ENCODE assay signal across 19 cellular contexts in genomic region chr10:132391372-132392020, GRCh38. TPM values are rescaled to one million over a fixed set of nuclear protein-coding genes. Genes with fewer than 3 reads are reported as not detected.
A peak's percentile ranks its signal among the peaks of the same experiment; 100 is the strongest.
DNase-seq lines count a peak whose midpoint lies in the region; ATAC-seq and TF ChIP-seq lines count a peak whose summit lies in the region.
"Had no signal": no experiment of that assay in that cellular context is flagged by ENCODE, and none has a peak within 500 bp of the region (broad histone marks: within the 10 kb centered on the region; RNA-seq: fewer than 3 reads in every experiment).

No MANE protein-coding gene starts in this region.

- WGBS in stomach, 5 donors: 56 to 76% (median 69%) methylated on average over 9 of the region's 9 CpGs

- H3K36me3 Mint-ChIP-seq in activated naive CD8-positive, alpha-beta T cell treated with anti-CD3 and anti-CD28 coated beads, Interleukin-2, amount 10 ng/mL, durations not matched to agents 7 days and 5 days: peaks cover 7% of the 10 kb centered on the region
- H3K36me3 Mint-ChIP-seq in activated naive CD8-positive, alpha-beta T cell treated with anti-CD3 and anti-CD28 coated beads, Interleukin-2, amount 50 U/mL, for 24 hours (ENCODE audit: low read depth): no peaks in the 10 kb centered on the region
- H3K36me3 Mint-ChIP-seq in memory B cell: peaks cover 7% of the 10 kb centered on the region

- intact Hi-C loops in stomach (cut with DNase I; ENCODE audit: low total_unique reads): loop anchor here (5.0 kb wide), 1 partner anchor 61 kb away; no protein-coding TSS in a partner anchor

- no peak overlapping the region for H3K27ac ChIP-seq in Peyer's patch
- no peak overlapping the region for H3K27ac ChIP-seq in stomach
- H3K27ac ChIP-seq: BLaER1 treated with 17β-estradiol and CSF1 and Interleukin-3, amounts not matched to agents 10 nM and 100 nM; left lung had no signal

- TF ChIP-seq POLR2A in Peyer's patch (IDR thresholded peaks at IDR 0.05): no peak
- no peak for TF ChIP-seq POLR2A in stomach (IDR thresholded peaks at IDR 0.05)

- POLR2A ChIA-PET in activated naive CD8-positive, alpha-beta T cell treated with anti-CD3 and anti-CD28 coated beads, Interleukin-2, amount 10 ng/mL, durations not matched to agents 7 days and 5 days (lab: Charles Lee): interaction anchor here (0.9 to 4.7 kb wide), 2 partner anchors 54 to 56 kb away, joined by 4 to 19 read pairs; no protein-coding TSS in a partner anchor

- H3K27me3 Mint-ChIP-seq in activated naive CD8-positive, alpha-beta T cell treated with anti-CD3 and anti-CD28 coated beads, Interleukin-2, amount 10 ng/mL, durations not matched to agents 7 days and 5 days: peaks cover 2% of the 10 kb centered on the region
- H3K27me3 Mint-ChIP-seq in activated naive CD8-positive, alpha-beta T cell treated with anti-CD3 and anti-CD28 coated beads, Interleukin-2, amount 50 U/mL, for 24 hours: peaks cover 3% of the 10 kb centered on the region
- H3K27me3 Mint-ChIP-seq in memory B cell: no peaks in the 10 kb centered on the region
- H3K27me3 Mint-ChIP-seq: T-helper 17 cell had no signal

- no peak for ATAC-seq in activated naive CD8-positive, alpha-beta T cell treated with anti-CD3 and anti-CD28 coated beads, Interleukin-2, amount 10 ng/mL, durations not matched to agents 7 days and 5 days (ENCODE audit: low read depth)
- ATAC-seq in activated naive CD8-positive, alpha-beta T cell treated with anti-CD3 and anti-CD28 coated beads, Interleukin-2, amount 50 U/mL, for 24 hours: no peak
- no peak for ATAC-seq in memory B cell (ENCODE audit: low read depth)
- no peak for ATAC-seq in GM18868 (IDR thresholded peaks at IDR 0.05; ENCODE audit: unreplicated experiment)
- ATAC-seq: left lung, mucosa of descending colon, T-helper 17 cell had no signal

- H3K4me1 ChIP-seq in Peyer's patch: peaks cover 0 to 32% (median 18%) of the 10 kb centered on the region in 4 donors
- H3K4me1 ChIP-seq in stomach: peaks cover 22 to 37% (median 35%) of the 10 kb centered on the region in 4 donors

- H3K36me3 ChIP-seq in Peyer's patch: no peaks in the 10 kb centered on the region
- H3K36me3 ChIP-seq in stomach: no peaks in the 10 kb centered on the region
- H3K36me3 ChIP-seq: BLaER1 treated with 17β-estradiol and CSF1 and Interleukin-3, amounts not matched to agents 10 nM and 100 nM; left lung had no signal

- H3K4me3 Mint-ChIP-seq in activated naive CD8-positive, alpha-beta T cell treated with anti-CD3 and anti-CD28 coated beads, Interleukin-2, amount 10 ng/mL, durations not matched to agents 7 days and 5 days: no peak overlapping the region
- H3K4me3 Mint-ChIP-seq in activated naive CD8-positive, alpha-beta T cell treated with anti-CD3 and anti-CD28 coated beads, Interleukin-2, amount 50 U/mL, for 24 hours: no peak overlapping the region
- no peak overlapping the region for H3K4me3 Mint-ChIP-seq in memory B cell
- H3K4me3 Mint-ChIP-seq: activated CD4-positive, alpha-beta T cell treated with anti-CD3 and anti-CD28 coated beads, Interleukin-2, amount 10 ng/mL, durations not matched to agents 24 days and 14 days; T-helper 17 cell had no signal

- no peak for TF ChIP-seq EP300 in stomach (IDR thresholded peaks at IDR 0.05)

- H3K4me3 ChIP-seq in Peyer's patch (no peak overlapping the region), stomach (no peak overlapping the region)
- H3K4me3 ChIP-seq: BLaER1 treated with 17β-estradiol and CSF1 and Interleukin-3, amounts not matched to agents 10 nM and 100 nM; left lung; mucosa of descending colon; SK-N-MC had no signal

- peaks cover 5% of the 10 kb centered on the region for H3K4me1 Mint-ChIP-seq in activated naive CD8-positive, alpha-beta T cell treated with anti-CD3 and anti-CD28 coated beads, Interleukin-2, amount 10 ng/mL, durations not matched to agents 7 days and 5 days
- peaks cover 5% of the 10 kb centered on the region for H3K4me1 Mint-ChIP-seq in activated naive CD8-positive, alpha-beta T cell treated with anti-CD3 and anti-CD28 coated beads, Interleukin-2, amount 50 U/mL, for 24 hours
- peaks cover 34% of the 10 kb centered on the region for H3K4me1 Mint-ChIP-seq in memory B cell

- no peaks in the 10 kb centered on the region for H3K27me3 ChIP-seq in Peyer's patch
- H3K27me3 ChIP-seq in stomach: no peaks in the 10 kb centered on the region
- H3K27me3 ChIP-seq: left lung had no signal

- peaks cover 7% of the 10 kb centered on the region for H3K9me3 Mint-ChIP-seq in activated naive CD8-positive, alpha-beta T cell treated with anti-CD3 and anti-CD28 coated beads, Interleukin-2, amount 10 ng/mL, durations not matched to agents 7 days and 5 days
- H3K9me3 Mint-ChIP-seq in activated naive CD8-positive, alpha-beta T cell treated with anti-CD3 and anti-CD28 coated beads, Interleukin-2, amount 50 U/mL, for 24 hours: peaks cover 8% of the 10 kb centered on the region
- peaks cover 7% of the 10 kb centered on the region for H3K9me3 Mint-ChIP-seq in memory B cell

- peak; percentile 32 for DNase-seq in activated naive CD8-positive, alpha-beta T cell treated with anti-CD3 and anti-CD28 coated beads, Interleukin-2, amount 10 ng/mL, durations not matched to agents 7 days and 5 days
- DNase-seq in activated naive CD8-positive, alpha-beta T cell treated with anti-CD3 and anti-CD28 coated beads, Interleukin-2, amount 50 U/mL, for 24 hours: no peak
- DNase-seq in Peyer's patch (peak in 2 of 3 donors; percentile 38 to 40), memory B cell (ENCODE audit: low spot score in 2 of 2) (no peak), stomach (peak; percentile 17)
- DNase-seq in stimulated activated CD4-positive, alpha-beta T cell treated with anti-CD3 and anti-CD28 coated beads, Interleukin-2, amount 100 ng/mL, for 48 hours: no peak
- no peak for DNase-seq in effector CD4-positive, alpha-beta T cell
- DNase-seq: activated CD4-positive, alpha-beta T cell treated with anti-CD3 and anti-CD28 coated beads, Interleukin-2, amount 10 ng/mL, durations not matched to agents 24 days and 14 days; amygdala; dermis blood vessel endothelial cell; IMR-90; NCI-H510A; NK-92 treated with Interleukin-12 subunit alpha and Interleukin-12 subunit beta, amount 100 ng/mL, for 24 hours; T-helper 17 cell had no signal

- no peaks in the 10 kb centered on the region for H3K9me3 ChIP-seq in Peyer's patch
- H3K9me3 ChIP-seq in stomach: no peaks in the 10 kb centered on the region
- H3K9me3 ChIP-seq: BLaER1 treated with 17β-estradiol and CSF1 and Interleukin-3, amounts not matched to agents 10 nM and 100 nM; left lung; mucosa of descending colon had no signal

- TF ChIP-seq CTCF in Peyer's patch (IDR thresholded peaks at IDR 0.05): no peak
- TF ChIP-seq CTCF in stomach (IDR thresholded peaks at IDR 0.05): no peak

- no peak overlapping the region for H3K27ac Mint-ChIP-seq in activated naive CD8-positive, alpha-beta T cell treated with anti-CD3 and anti-CD28 coated beads, Interleukin-2, amount 10 ng/mL, durations not matched to agents 7 days and 5 days
- no peak overlapping the region for H3K27ac Mint-ChIP-seq in activated naive CD8-positive, alpha-beta T cell treated with anti-CD3 and anti-CD28 coated beads, Interleukin-2, amount 50 U/mL, for 24 hours
- H3K27ac Mint-ChIP-seq in memory B cell: peak overlapping the region; percentile 81
- H3K27ac Mint-ChIP-seq: activated CD4-positive, alpha-beta T cell treated with anti-CD3 and anti-CD28 coated beads, Interleukin-2, amount 10 ng/mL, durations not matched to agents 24 days and 14 days; T-helper 17 cell had no signal

RNA-seq across cellular contexts. Expression of gene PWWP2B, which starts 5.5 kb away (rescaled TPM):
- total RNA-seq in activated naive CD8-positive, alpha-beta T cell treated with anti-CD3 and anti-CD28 coated beads, Interleukin-2, amount 10 ng/mL, durations not matched to agents 7 days and 5 days: 10 to 100 TPM; 16.6 to 17.1 TPM
- total RNA-seq in Peyer's patch (10 to 100 TPM; 11.4 to 19.2 (median 15.1) TPM), stomach (100 to 1,000 TPM in 1 of 5 donors, 10 to 100 TPM in 3, 1 to 10 TPM in 1; 8.5 to 167 (median 22.9) TPM)
- polyA plus RNA-seq in stomach: 10 to 100 TPM; 14.2 to 24.4 (median 22.7) TPM

RNA-seq across cellular contexts. Expression of gene LRRC27, which starts 59.5 kb away (rescaled TPM):
- 1 to 10 TPM; 4.7 to 6.3 TPM for total RNA-seq in activated naive CD8-positive, alpha-beta T cell treated with anti-CD3 and anti-CD28 coated beads, Interleukin-2, amount 10 ng/mL, durations not matched to agents 7 days and 5 days
- total RNA-seq in Peyer's patch: 10 to 100 TPM in 3 of 4 donors, 1 to 10 TPM in 1; 5.1 to 22.3 (median 18.5) TPM
- total RNA-seq in stomach: 10 to 100 TPM in 4 of 5 donors, 1 to 10 TPM in 1; 7.5 to 31.3 (median 15.1) TPM
- polyA plus RNA-seq in stomach: 1 to 10 TPM; 4.2 to 7.0 (median 6.9) TPM

Comparison
In these comparisons a context has a peak if more than half of its experiments do, and no peak if none do; other contexts are left out.
1. DNase-seq: peak in activated naive CD8-positive, alpha-beta T cell treated with anti-CD3 and anti-CD28 coated beads, Interleukin-2, amount 10 ng/mL, durations not matched to agents 7 days and 5 days (single experiment), Peyer's patch (2 of 3) and stomach (single experiment); none in activated naive CD8-positive, alpha-beta T cell treated with anti-CD3 and anti-CD28 coated beads, Interleukin-2, amount 50 U/mL, for 24 hours (single experiment), memory B cell (0 of 2), stimulated activated CD4-positive, alpha-beta T cell treated with anti-CD3 and anti-CD28 coated beads, Interleukin-2, amount 100 ng/mL, for 48 hours (0 of 2) and effector CD4-positive, alpha-beta T cell (single experiment).